In the genomic region with DNA sequence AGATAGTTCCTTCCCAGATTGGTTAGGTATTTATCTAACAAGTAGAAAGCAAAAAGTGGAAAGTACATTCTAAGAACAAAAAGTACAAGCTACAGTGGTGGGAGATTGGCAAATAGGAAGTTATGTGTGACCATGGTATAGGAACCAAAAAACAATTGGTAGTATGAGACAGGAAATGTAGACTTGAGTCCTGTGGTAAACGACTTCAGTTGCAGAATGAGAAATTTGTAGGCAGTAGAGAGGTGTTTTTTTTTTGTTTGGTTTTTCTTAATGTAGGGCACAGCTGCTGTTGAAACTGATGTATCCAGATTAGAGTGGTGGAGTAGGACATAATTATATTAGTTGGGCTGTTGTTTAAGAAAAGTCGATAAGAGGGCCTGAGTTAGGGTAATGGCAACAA, we compare ENCODE assay signal across 9 cellular contexts.
DNase-seq lines count a peak whose midpoint lies in the region; ATAC-seq and TF ChIP-seq lines count a peak whose summit lies in the region.
"Had no signal": no experiment of that assay in that cellular context is flagged by ENCODE, and none has a peak within 500 bp of the region (broad histone marks: within the 10 kb centered on the region; RNA-seq: fewer than 3 reads in every experiment).

No MANE protein-coding gene starts in this region.

- H3K9me3 Mint-ChIP-seq in CD14-positive monocyte, result no peaks in the 10 kb centered on the region
- H3K9me3 Mint-ChIP-seq: nephron had no signal

- TF ChIP-seq CTCF in choroid plexus epithelial cell (conservative IDR thresholded peaks at IDR 0.05; ENCODE audit: low read depth, low read length), result no peak
- no peak for TF ChIP-seq CTCF in CD14-positive monocyte (IDR thresholded peaks at IDR 0.05)
- TF ChIP-seq CTCF in dorsolateral prefrontal cortex (IDR thresholded peaks at IDR 0.05 in 54 of 56, conservative IDR thresholded peaks at IDR 0.05 in 2 of 56; ENCODE audit: low read depth in 1 of 56, partially characterized antibody in 56 of 56), result no peak

- H3K27ac Mint-ChIP-seq in CD14-positive monocyte, result peak overlapping the region in 3 of 7 donors; percentile 30 to 77 (median 43)

- no peaks in the 10 kb centered on the region for H3K27me3 Mint-ChIP-seq in CD14-positive monocyte (ENCODE audit: low read depth in 3 of 3)

- H3K36me3 Mint-ChIP-seq in CD14-positive monocyte, result peaks cover 50 to 59% of the 10 kb centered on the region in 2 donors

- H3K27me3 ChIP-seq in dorsolateral prefrontal cortex, result no peaks in the 10 kb centered on the region

- H3K4me3 ChIP-seq in choroid plexus epithelial cell (ENCODE audit: low read depth, low read length), result no peak overlapping the region
- H3K4me3 ChIP-seq in dorsolateral prefrontal cortex, result no peak overlapping the region

- peak overlapping the region in 1 of 2 donors; percentile 52 for H3K4me3 Mint-ChIP-seq in CD14-positive monocyte
- H3K4me3 Mint-ChIP-seq: nephron had no signal

- peaks cover 8% of the 10 kb centered on the region for H3K4me1 Mint-ChIP-seq in CD14-positive monocyte
- H3K4me1 Mint-ChIP-seq: nephron had no signal

- H3K27ac ChIP-seq in dorsolateral prefrontal cortex, result peak overlapping the region in 19 of 59 donors; percentile 0 to 62 (median 29)

- ATAC-seq in GM19468 (IDR thresholded peaks at IDR 0.05; ENCODE audit: extremely low read depth, unreplicated experiment), result peak; percentile 99
- peak; percentile 99 for ATAC-seq in HG03457 (IDR thresholded peaks at IDR 0.05; ENCODE audit: unreplicated experiment)

- DNase-seq in GDM1 (lab: John Stamatoyannopoulos, UW) (peak; percentile 28), choroid plexus epithelial cell (ENCODE audit: low read depth) (peak; percentile 27), GOT3 (lab: John Stamatoyannopoulos, UW) (no peak), CD14-positive monocyte (ENCODE audit: low spot score) (no peak), dorsolateral prefrontal cortex (no peak)
- no peak for DNase-seq in stimulated activated CD4-positive, alpha-beta T cell treated with anti-CD3 and anti-CD28 coated beads, Interleukin-4, amount 100 ng/mL, for 1 hour

- intact Hi-C loops in CD14-positive monocyte (cut with micrococcal nuclease) (no loop called here), dorsolateral prefrontal cortex (cut with DNase I) (no loop called here)

Comparison
In these comparisons a context has a peak if more than half of its experiments do, and no peak if none do; other contexts are left out.
1. DNase-seq: peak in GDM1 (single experiment) and choroid plexus epithelial cell (single experiment); none in GOT3 (single experiment), CD14-positive monocyte (single experiment), stimulated activated CD4-positive, alpha-beta T cell treated with anti-CD3 and anti-CD28 coated beads, Interleukin-4, amount 100 ng/mL, for 1 hour (single experiment) and dorsolateral prefrontal cortex (0 of 10).